In genomic region chr6:107459283-107460073, GRCh38 we compare ENCODE assay signal across 8 cellular contexts. TPM values are rescaled to one million over a fixed set of nuclear protein-coding genes. Genes with fewer than 3 reads are reported as not detected.
A peak's percentile ranks its signal among the peaks of the same experiment; 100 is the strongest.
DNase-seq lines count a peak whose midpoint lies in the region; ATAC-seq and TF ChIP-seq lines count a peak whose summit lies in the region.

Gene PDSS2 (minus strand): TSS chr6:107459564. CDS start chr6:107459285, 279 bp downstream.

- H3K27ac ChIP-seq in adrenal gland = peak within 1 kb of the TSS; percentile 79 to 91 (median 91)

- peaks cover 0 to 20% of the 10 kb centered on the region in 2 donors for H3K4me1 ChIP-seq in adrenal gland (replicated peaks in 1 of 2)

- 0 to 1% (median 0%) methylated on average over 10 to 46 of the region's 46 CpGs for WGBS in adrenal gland, 4 donors

- no peaks in the 10 kb centered on the region for H3K9me3 ChIP-seq in adrenal gland (replicated peaks in 1 of 3)

- peak; percentile 48 to 89 for TF ChIP-seq POLR2A in adrenal gland (IDR thresholded peaks at IDR 0.05)

- no peaks in the 10 kb centered on the region for H3K36me3 ChIP-seq in adrenal gland (replicated peaks in 1 of 2)

- no peaks in the 10 kb centered on the region for H3K27me3 ChIP-seq in adrenal gland

- in situ Hi-C loops in GM13976 (cut with MboI; ENCODE audit: low sequenced_read_pairs, unreplicated experiment) = no loop called here

- ATAC-seq in HG02870 (IDR thresholded peaks at IDR 0.05; ENCODE audit: unreplicated experiment) = peak; percentile 88
- ATAC-seq in left cardiac atrium = peak; percentile 99

- TF ChIP-seq CTCF in GM13976 (IDR thresholded peaks at IDR 0.05; ENCODE audit: borderline replicate concordance, control extremely low read depth, extremely low read depth, insufficient read depth, missing control alignments) = peak; percentile 41
- peak; percentile 19 to 46 (median 37) for TF ChIP-seq CTCF in adrenal gland (IDR thresholded peaks at IDR 0.05)

- peak within 1 kb of the TSS; percentile 34 to 79 (median 72) for H3K4me3 ChIP-seq in adrenal gland

- DNase-seq in GM13976 (ENCODE audit: low spot score) = peak; percentile 98
- peak; percentile 98 for DNase-seq in NCI-H146 (lab: John Stamatoyannopoulos, UW)
- DNase-seq in T-helper 1 cell = peak; percentile 89 to 97 (median 94)
- peak; percentile 98 to 99 (median 99) for DNase-seq in adrenal gland
- DNase-seq in left cardiac atrium = peak; percentile 100
- peak; percentile 100 for DNase-seq in posterior vena cava (ENCODE audit: low spot score)
- peak; percentile 97 for DNase-seq in ureter (ENCODE audit: low spot score)

- intact Hi-C loops in adrenal gland (cut with DNase I) (no loop called here), left cardiac atrium (cut with DNase I) (no loop called here), posterior vena cava (cut with DNase I) (no loop called here)

RNA-seq across cellular contexts. Expression of gene PDSS2, which starts in this region (rescaled TPM):
- total RNA-seq in adrenal gland (10 to 100 TPM; 24.1 to 39.8 (median 28.4) TPM), left cardiac atrium (10 to 100 TPM; 11.1 to 15.6 TPM), posterior vena cava (10 to 100 TPM; 10.1 to 11.6 TPM), ureter (17.4 TPM)
- 10 to 100 TPM in 1 of 3 donors, 1 to 10 TPM in 2; 6.4 to 27.4 (median 6.6) TPM for polyA plus RNA-seq in adrenal gland

Comparison
In these comparisons a context has a peak if more than half of its experiments do, and no peak if none do; other contexts are left out.
1. Peak in every context shown above with its lines: DNase-seq, ATAC-seq, H3K4me3 ChIP-seq and H3K27ac ChIP-seq.